17 cellular contexts compared by ENCODE assay signal in the genomic region with DNA sequence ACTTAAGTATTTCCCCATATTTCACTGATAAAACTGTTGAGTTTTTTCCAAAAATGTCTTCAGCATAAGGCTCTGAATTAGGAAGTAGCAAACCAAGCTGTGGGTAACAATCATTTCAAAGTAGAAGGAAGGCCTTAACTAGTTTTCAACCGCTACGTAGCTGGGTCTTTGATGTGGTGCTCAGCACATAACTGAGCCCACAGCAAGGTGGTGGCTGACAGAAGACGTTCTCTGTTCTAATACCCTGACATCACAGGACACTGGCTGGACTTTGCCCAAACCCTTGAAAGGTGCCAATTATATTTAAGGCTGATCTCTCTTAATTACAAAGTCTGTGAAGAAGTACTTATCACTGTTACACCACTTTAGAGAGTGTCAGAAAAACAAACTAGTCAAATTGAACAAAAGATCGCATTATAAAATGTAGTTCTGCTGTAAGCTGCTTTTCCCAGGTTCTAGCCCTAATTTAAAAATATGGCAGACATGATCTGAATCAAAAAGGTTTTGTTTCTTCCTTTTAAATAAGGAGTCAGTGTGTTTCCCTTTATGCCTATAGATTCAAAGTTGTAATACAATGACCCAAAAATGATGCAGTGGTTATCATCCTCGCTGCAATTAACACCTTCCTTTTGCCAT. TPM values are rescaled to one million over a fixed set of nuclear protein-coding genes. Genes with fewer than 3 reads are reported as not detected.
A peak's percentile ranks its signal among the peaks of the same experiment; 100 is the strongest.
DNase-seq lines count a peak whose midpoint lies in the region; ATAC-seq and TF ChIP-seq lines count a peak whose summit lies in the region.
"Had no signal": no experiment of that assay in that cellular context is flagged by ENCODE, and none has a peak within 500 bp of the region (broad histone marks: within the 10 kb centered on the region; RNA-seq: fewer than 3 reads in every experiment).

No MANE protein-coding gene starts in this region.

- peak; percentile 87 to 100 (median 97) for ATAC-seq in T-cell (replicated peaks in 1 of 4)
- peak; percentile 99 for ATAC-seq in central memory CD8-positive, alpha-beta T cell (replicated peaks; ENCODE audit: extremely low read depth, poor library complexity, severe bottlenecking)

- CTCF ChIA-PET in T-cell (lab: Charles Lee) (interaction anchor here in 1 of 2 donors (0.5 to 1.8 kb wide), 5 partner anchors 9 to 551 kb away, joined by 3 to 7 read pairs (median 4); no protein-coding TSS in a partner anchor), HEK293T (lab: Yijun Ruan, JAX) (interaction anchor here (0.6 kb wide), 1 partner anchor 17 kb away, joined by 3 read pairs; no protein-coding TSS in a partner anchor)

- peaks cover 18 to 21% (median 19%) of the 10 kb centered on the region in 3 donors for H3K4me1 Mint-ChIP-seq in T-cell
- peaks cover 22% of the 10 kb centered on the region for H3K4me1 Mint-ChIP-seq in central memory CD8-positive, alpha-beta T cell

- peak overlapping the region; percentile 64 to 69 for H3K27ac Mint-ChIP-seq in T-cell
- no peak overlapping the region for H3K27ac Mint-ChIP-seq in central memory CD8-positive, alpha-beta T cell (ENCODE audit: low read depth)

- no peaks in the 10 kb centered on the region for H3K27me3 Mint-ChIP-seq in T-cell
- H3K27me3 Mint-ChIP-seq in central memory CD8-positive, alpha-beta T cell: no peaks in the 10 kb centered on the region

- DNase-seq in stimulated activated naive CD4-positive, alpha-beta T cell (lab: John Stamatoyannopoulos, UW): peak in 4 of 6 experiments; percentile 4 to 51 (median 46)
- DNase-seq in stimulated activated naive CD4-positive, alpha-beta T cell treated with Interleukin-2 at 50 U/mL for 16 hours (lab: John Stamatoyannopoulos, UW): no peak
- DNase-seq in T-cell (peak in 32 of 34 experiments; percentile 19 to 67 (median 48)), NCI-H146 (lab: John Stamatoyannopoulos, UW) (no peak), HEK293T (ENCODE audit: extremely low spot score) (no peak), NCI-H2029 (lab: John Stamatoyannopoulos, UW) (no peak), dorsolateral prefrontal cortex (no peak)
- peak in 1 of 2 donors; percentile 60 for DNase-seq in central memory CD8-positive, alpha-beta T cell (ENCODE audit: low spot score in 2 of 2)
- DNase-seq: aorta, esophagus squamous epithelium, left cardiac atrium, NCI-H1105 treated with DMSO at 0.1 percent for 48 hours, NCI-H446 treated with DMSO at 0.1 percent for 48 hours, PC-3, SK-N-SH had no signal

- H3K27ac ChIP-seq in dorsolateral prefrontal cortex: peak overlapping the region in 2 of 59 donors; percentile 8 to 26
- H3K27ac ChIP-seq: coronary artery, esophagus squamous epithelium, hepatocyte had no signal

- TF ChIP-seq CTCF in dorsolateral prefrontal cortex (IDR thresholded peaks at IDR 0.05 in 54 of 56, conservative IDR thresholded peaks at IDR 0.05 in 2 of 56; ENCODE audit: low read depth in 1 of 56, partially characterized antibody in 56 of 56): no peak

- POLR2A ChIA-PET in T-cell (lab: Charles Lee): interaction anchor here in 1 of 2 donors (1.5 kb wide), 1 partner anchor 9 kb away, joined by 8 read pairs; no protein-coding TSS in a partner anchor
- POLR2A ChIA-PET in HEK293T (lab: Yijun Ruan, JAX): interaction anchor here (1.0 kb wide), 1 partner anchor 11 kb away, joined by 3 read pairs; no protein-coding TSS in a partner anchor

- peaks cover 6% of the 10 kb centered on the region for H3K36me3 Mint-ChIP-seq in T-cell
- H3K36me3 Mint-ChIP-seq in central memory CD8-positive, alpha-beta T cell (ENCODE audit: insufficient read depth): peaks cover 4% of the 10 kb centered on the region

- no peaks in the 10 kb centered on the region for H3K9me3 Mint-ChIP-seq in T-cell
- H3K9me3 Mint-ChIP-seq in central memory CD8-positive, alpha-beta T cell: no peaks in the 10 kb centered on the region

- H3K4me3 ChIP-seq in dorsolateral prefrontal cortex: no peak overlapping the region
- H3K4me3 ChIP-seq: coronary artery, esophagus squamous epithelium, hepatocyte had no signal

- no peaks in the 10 kb centered on the region for H3K27me3 ChIP-seq in dorsolateral prefrontal cortex
- H3K27me3 ChIP-seq: esophagus squamous epithelium, hepatocyte had no signal

- intact Hi-C loops in dorsolateral prefrontal cortex (cut with DNase I): no loop called here

- H3K4me3 Mint-ChIP-seq in T-cell: peak overlapping the region in 1 of 3 donors; percentile 41
- peak overlapping the region; percentile 48 for H3K4me3 Mint-ChIP-seq in central memory CD8-positive, alpha-beta T cell

TF ChIP-seq in HEK293T, 16 proteins besides CTCF, POLR2A, EP300 and RAD21:
- TF ChIP-seq FOXA1 (IDR thresholded peaks at IDR 0.05): no peak
- TF ChIP-seq ZNF384 (IDR thresholded peaks at IDR 0.05): no peak
- TF ChIP-seq SUZ12 (IDR thresholded peaks at IDR 0.05): no peak
- no peak for TF ChIP-seq NFRKB (IDR thresholded peaks at IDR 0.05)
- TF ChIP-seq ELF4 (IDR thresholded peaks at IDR 0.05): no peak
- no peak for TF ChIP-seq PKNOX1 (IDR thresholded peaks at IDR 0.05)
- no peak for TF ChIP-seq FOXM1 (IDR thresholded peaks at IDR 0.05; ENCODE audit: borderline replicate concordance)
- no peak for TF ChIP-seq LEF1 (IDR thresholded peaks at IDR 0.05; ENCODE audit: borderline replicate concordance)
- TF ChIP-seq HDGF (IDR thresholded peaks at IDR 0.05; ENCODE audit: borderline replicate concordance): no peak
- TF ChIP-seq BHLHE40 (IDR thresholded peaks at IDR 0.05; ENCODE audit: borderline replicate concordance): no peak
- no peak for TF ChIP-seq L3MBTL2 (conservative IDR thresholded peaks at IDR 0.05)
- TF ChIP-seq TARDBP (IDR thresholded peaks at IDR 0.05): no peak
- TF ChIP-seq FOXK2 (IDR thresholded peaks at IDR 0.05): no peak
- TF ChIP-seq SP1 (IDR thresholded peaks at IDR 0.05): no peak
- TF ChIP-seq CTBP1 (IDR thresholded peaks at IDR 0.05; ENCODE audit: borderline replicate concordance): no peak
- no peak for TF ChIP-seq ARNT (IDR thresholded peaks at IDR 0.05)

RNA-seq across cellular contexts. Expression of gene MAN1A1, which starts 26.7 kb away (rescaled TPM):
- total RNA-seq in T-cell (10 to 100 TPM in 3 of 5 donors, 1 to 10 TPM in 2; 9.4 to 13.6 (median 12.3) TPM), dorsolateral prefrontal cortex (10 to 100 TPM in 106 of 120 experiments, 1 to 10 TPM in 14; 5.8 to 40.2 (median 14.5) TPM)

Comparison
In these comparisons a context has a peak if more than half of its experiments do, and no peak if none do; other contexts are left out.
1. DNase-seq: peak in stimulated activated naive CD4-positive, alpha-beta T cell (4 of 6) and T-cell (32 of 34); none in stimulated activated naive CD4-positive, alpha-beta T cell treated with Interleukin-2 at 50 U/mL for 16 hours (single experiment), NCI-H146 (single experiment), HEK293T (single experiment), NCI-H2029 (single experiment) and dorsolateral prefrontal cortex (0 of 10).